Comparison of ENCODE assay signal across 16 cellular contexts in genomic region chr15:82898961-82899360, GRCh38. TPM values are rescaled to one million over a fixed set of nuclear protein-coding genes. Genes with fewer than 3 reads are reported as not detected.
DNase-seq lines count a peak whose midpoint lies in the region; ATAC-seq and TF ChIP-seq lines count a peak whose summit lies in the region.
"Had no signal": no experiment of that assay in that cellular context is flagged by ENCODE, and none has a peak within 500 bp of the region (broad histone marks: within the 10 kb centered on the region; RNA-seq: fewer than 3 reads in every experiment).

No MANE protein-coding gene starts in this region.

- no peak overlapping the region for H2BK20ac ChIP-seq in IMR-90 (ENCODE audit: low read depth, low read length)

- H3K27me3 ChIP-seq in IMR-90 (ENCODE audit: control insufficient read depth, insufficient read depth, low read length) (peaks cover 15% of the 10 kb centered on the region), neuronal stem cell (ENCODE audit: control insufficient read depth in 3 of 3, insufficient read depth in 3 of 3, low read depth in 1 of 3, low read length in 3 of 3) (no peaks in the 10 kb centered on the region)
- H3K27me3 ChIP-seq: BLaER1 had no signal

- H3K23ac ChIP-seq in IMR-90 (ENCODE audit: low read depth, low read length) (no peak overlapping the region), neuronal stem cell (ENCODE audit: low read depth, low read length, poor library complexity) (no peak overlapping the region)

- H4K91ac ChIP-seq in IMR-90 (ENCODE audit: insufficient read depth, low read depth, low read length) (no peak overlapping the region), neuronal stem cell (ENCODE audit: low read depth, low read length, poor library complexity) (no peak overlapping the region)

- H2AFZ ChIP-seq in IMR-90 (replicated peaks; ENCODE audit: low read length, poor library complexity) (peak overlapping the region; percentile 39), neuronal stem cell (ENCODE audit: low read length) (no peak overlapping the region)

- intact Hi-C loops in IMR-90 (cut with micrococcal nuclease) = no loop called here

- peak overlapping the region; percentile 63 for H2BK12ac ChIP-seq in neuronal stem cell (ENCODE audit: low read length)

- CTCF ChIA-PET in IMR-90 (lab: Yijun Ruan, JAX) = no interaction called here

- H3K9ac ChIP-seq in IMR-90 (ENCODE audit: low read depth, low read length) = no peak overlapping the region
- H3K9ac ChIP-seq in neuronal stem cell (ENCODE audit: low read depth, low read length, poor library complexity) = no peak overlapping the region
- H3K9ac ChIP-seq: BLaER1 had no signal

- H3K4me2 ChIP-seq in IMR-90 (ENCODE audit: low read depth, low read length) (no peak overlapping the region), neuronal stem cell (ENCODE audit: insufficient read depth, low read length, poor library complexity, severe bottlenecking) (no peak overlapping the region)
- H3K4me2 ChIP-seq: BLaER1 had no signal

- H3K9me1 ChIP-seq in IMR-90 (ENCODE audit: insufficient read depth, low read length) = no peaks in the 10 kb centered on the region

- ATAC-seq in IMR-90 (ENCODE audit: low read depth) (no peak), left lobe of liver (peak; percentile 47), GM19328 (IDR thresholded peaks at IDR 0.05; ENCODE audit: unreplicated experiment) (no peak)

- no peak overlapping the region for H3K27ac ChIP-seq in IMR-90 (ENCODE audit: insufficient read depth, low read length)
- peak overlapping the region; percentile 90 for H3K27ac ChIP-seq in VCaP
- no peak overlapping the region for H3K27ac ChIP-seq in neuronal stem cell (replicated peaks; ENCODE audit: low read length)
- H3K27ac ChIP-seq: BLaER1 had no signal

- in situ Hi-C loops in IMR-90 (cut with MboI; ENCODE audit: low sequenced_read_pairs) = no loop called here

- dilution Hi-C loops in IMR-90 (cut with HindIII; ENCODE audit: low sequenced_read_pairs, unreplicated experiment) = no loop called here

- H3K18ac ChIP-seq in IMR-90 (ENCODE audit: low read depth, low read length) (no peak overlapping the region), neuronal stem cell (ENCODE audit: low read length) (peak overlapping the region; percentile 20)

- no peak overlapping the region for H3K4me3 ChIP-seq in IMR-90 (ENCODE audit: insufficient read depth, low read depth, low read length)
- H3K4me3 ChIP-seq in neuronal stem cell (ENCODE audit: low read length in 2 of 2) = no peak overlapping the region
- H3K4me3 ChIP-seq: BLaER1, HAP-1 had no signal

- TF ChIP-seq CTCF in IMR-90 (conservative IDR thresholded peaks at IDR 0.05; ENCODE audit: low read depth, low read length) (no peak), VCaP (conservative IDR thresholded peaks at IDR 0.05) (no peak)

- POLR2A ChIA-PET in IMR-90 (lab: Charles Lee; ENCODE audit: unreplicated experiment) = no interaction called here

- no peaks in the 10 kb centered on the region for H3K36me3 ChIP-seq in IMR-90 (ENCODE audit: control insufficient read depth, insufficient read depth, low read length)
- H3K36me3 ChIP-seq in neuronal stem cell (replicated peaks in 1 of 2; ENCODE audit: control insufficient read depth in 2 of 2, insufficient read depth in 2 of 2, low read length in 2 of 2) = no peaks in the 10 kb centered on the region
- H3K36me3 ChIP-seq: BLaER1, HAP-1 had no signal

- WGBS in IMR-90 (ENCODE audit: extremely low coverage in 2 of 2, insufficient read length in 1 of 2), 2 experiments = 33% methylated on average over 2 of the region's 2 CpGs; no CpG with 5 or more reads in 1 of the 2 experiments
- no CpG with 5 or more reads among the region's 2 CpGs for WGBS in neuronal stem cell (ENCODE audit: extremely low coverage in 2 of 2, insufficient read length in 2 of 2, insufficient replicate concordance in 1 of 2), 2 donors

- H3K14ac ChIP-seq in IMR-90 (replicated peaks; ENCODE audit: low read depth, low read length) = no peak overlapping the region
- no peak overlapping the region for H3K14ac ChIP-seq in neuronal stem cell (ENCODE audit: low read length)

- H3K9me3 ChIP-seq in IMR-90 (ENCODE audit: control insufficient read depth, insufficient read depth, low read length) = no peaks in the 10 kb centered on the region
- H3K9me3 ChIP-seq in neuronal stem cell (replicated peaks in 1 of 2; ENCODE audit: control insufficient read depth in 2 of 2, insufficient read depth in 1 of 2, low read depth in 1 of 2, low read length in 2 of 2) = no peaks in the 10 kb centered on the region
- H3K9me3 ChIP-seq: BLaER1, Caco-2, HAP-1 had no signal

- no peak overlapping the region for H2BK5ac ChIP-seq in IMR-90 (ENCODE audit: low read depth, low read length, poor library complexity, severe bottlenecking)
- no peak overlapping the region for H2BK5ac ChIP-seq in neuronal stem cell (ENCODE audit: low read length)

- TF ChIP-seq POLR2A in IMR-90 (IDR thresholded peaks at IDR 0.05; ENCODE audit: low read depth, low read length) = no peak

- no peaks in the 10 kb centered on the region for H4K20me1 ChIP-seq in IMR-90 (ENCODE audit: insufficient read depth, low read length)
- H4K20me1 ChIP-seq: BLaER1 had no signal

- no peak for TF ChIP-seq RAD21 in IMR-90 (IDR thresholded peaks at IDR 0.05; ENCODE audit: low read length)

- H4K8ac ChIP-seq in IMR-90 (ENCODE audit: low read depth in 2 of 2, low read length in 2 of 2) (no peak overlapping the region), neuronal stem cell (ENCODE audit: low read depth, low read length) (no peak overlapping the region)

- H3K4me1 ChIP-seq in IMR-90 (ENCODE audit: control insufficient read depth, insufficient read depth, low read length) (peaks cover 3% of the 10 kb centered on the region; the same call in 1 of the 2 replicates), neuronal stem cell (ENCODE audit: control insufficient read depth in 2 of 2, insufficient read depth in 1 of 2, low read depth in 1 of 2, low read length in 2 of 2) (peaks cover 12% of the 10 kb centered on the region in 2 donors)
- H3K4me1 ChIP-seq: BLaER1, Caco-2, HAP-1 had no signal

- no peak overlapping the region for H3K56ac ChIP-seq in IMR-90 (ENCODE audit: extremely low read depth, insufficient read depth, low read length)

- peak overlapping the region; percentile 38 for H2AK9ac ChIP-seq in IMR-90 (replicated peaks; ENCODE audit: low read depth, low read length, poor library complexity)

- no peak overlapping the region for H4K5ac ChIP-seq in IMR-90 (ENCODE audit: low read depth, low read length)

- H2AK5ac ChIP-seq in IMR-90 (ENCODE audit: low read depth, low read length) (no peak overlapping the region), neuronal stem cell (ENCODE audit: low read depth, low read length) (no peak overlapping the region)

- no TSS peak for BruUV-seq in IMR-90 (replicated peaks; lab: Mats Ljungman, UMichigan)

- H2BK120ac ChIP-seq in IMR-90 (ENCODE audit: low read depth, low read length) = no peak overlapping the region
- no peak overlapping the region for H2BK120ac ChIP-seq in neuronal stem cell (ENCODE audit: low read depth, low read length)

- H3K4ac ChIP-seq in IMR-90 (ENCODE audit: low read depth, low read length) (no peak overlapping the region), neuronal stem cell (ENCODE audit: low read length) (no peak overlapping the region)

- H3K79me1 ChIP-seq in IMR-90 (ENCODE audit: low read depth in 1 of 2, low read length in 2 of 2) (no peaks in the 10 kb centered on the region), neuronal stem cell (ENCODE audit: low read depth, low read length) (peaks cover 2% of the 10 kb centered on the region)

- DNase-seq in IMR-90 = no peak
- DNase-seq in left lobe of liver (ENCODE audit: low spot score) = no peak
- DNase-seq in neuronal stem cell (ENCODE audit: low spot score) = no peak
- no peak for DNase-seq in stimulated activated CD4-positive, alpha-beta T cell treated with anti-CD3 and anti-CD28 coated beads, Interleukin-2, amount 100 ng/mL, for 24 hours
- no peak for DNase-seq in NCI-H2029 (lab: John Stamatoyannopoulos, UW)
- no peak for DNase-seq in NOMO-1 treated with dmso at 0.1 percent for 144 hours (lab: John Stamatoyannopoulos, UW; ENCODE audit: unreplicated experiment)
- DNase-seq: 8988T; AML-193; Caco-2; CD8-positive, alpha-beta memory T cell; DND-41; GDM1 had no signal

- H2BK15ac ChIP-seq in IMR-90 (ENCODE audit: low read depth, low read length) = no peak overlapping the region
- no peak overlapping the region for H2BK15ac ChIP-seq in neuronal stem cell (ENCODE audit: low read length)

TF ChIP-seq in IMR-90, 13 proteins besides CTCF, POLR2A, EP300 and RAD21 (continues in another document):
- no peak for TF ChIP-seq MXI1 (IDR thresholded peaks at IDR 0.05; ENCODE audit: borderline replicate concordance, low read depth, low read length)
- TF ChIP-seq ELK1 (IDR thresholded peaks at IDR 0.05; ENCODE audit: borderline replicate concordance, low read depth, low read length) = no peak
- no peak for TF ChIP-seq FOS (IDR thresholded peaks at IDR 0.05; ENCODE audit: low read depth, low read length)
- no peak for TF ChIP-seq SMC3 (IDR thresholded peaks at IDR 0.05; ENCODE audit: low read depth, low read length)
- no peak for TF ChIP-seq NFE2L2 (IDR thresholded peaks at IDR 0.05; ENCODE audit: low read depth, low read length)
- no peak for TF ChIP-seq BHLHE40 (IDR thresholded peaks at IDR 0.05; ENCODE audit: low read depth, low read length)
- no peak for TF ChIP-seq MAFK (IDR thresholded peaks at IDR 0.05; ENCODE audit: low read depth, low read length)
- TF ChIP-seq USF2 (IDR thresholded peaks at IDR 0.05; ENCODE audit: low read depth, low read length) = no peak

RNA-seq across cellular contexts. Expression of gene HOMER2, which starts 53.6 kb away (rescaled TPM):
- total RNA-seq in IMR-90 (2012; rRNA removed) = 0.54 and 0.56 TPM in 2 replicates
- 0.79 and 0.92 TPM in 2 replicates for polyA plus RNA-seq in IMR-90 (2012; rRNA removed)
- polyA plus RNA-seq in IMR-90 (2012; cell fraction: cytosol; rRNA removed) = 0.35 and 1.0 TPM in 2 replicates
- polyA plus RNA-seq in IMR-90 (2012; cell fraction: nucleus; rRNA removed; ENCODE audit: low replicate concordance) = 0.59 and 1.3 TPM in 2 replicates
- total RNA-seq in left lobe of liver = 61.3 TPM
- polyA plus RNA-seq in neuronal stem cell (2013, experiment 1 of 2) = 14.4 TPM
- polyA plus RNA-seq in neuronal stem cell (2013, experiment 2 of 2) = 13.8 TPM

Comparison
In these comparisons a context has a peak if more than half of its experiments do, and no peak if none do; other contexts are left out.
1. RNA of gene HOMER2, which starts 53.6 kb away (total RNA-seq): 61.3 TPM in left lobe of liver (single experiment); 0.54 to 0.56 TPM in IMR-90; every median in the first group is over 10 times any median in the second.